25 cellular contexts compared by ENCODE assay signal in genomic region chr6:20918868-20919267, GRCh38.
DNase-seq lines count a peak whose midpoint lies in the region; ATAC-seq, FAIRE-seq and TF ChIP-seq lines count a peak whose summit lies in the region.
"Had no signal": no experiment of that assay in that cellular context is flagged by ENCODE, and none has a peak within 500 bp of the region (broad histone marks: within the 10 kb centered on the region; RNA-seq: fewer than 3 reads in every experiment).

No MANE protein-coding gene starts in this region.

- WGBS in pancreas, 2 donors: 94% methylated on average over 2 of the region's 2 CpGs

- no peak overlapping the region for H3K4me3 Mint-ChIP-seq in astrocyte (ENCODE audit: unreplicated experiment)
- H3K4me3 Mint-ChIP-seq: activated CD4-positive, alpha-beta T cell treated with anti-CD3 and anti-CD28 coated beads, Interleukin-2, amount 10 ng/mL, durations not matched to agents 7 days and 5 days had no signal

- peaks cover 6% of the 10 kb centered on the region for H3K9me3 Mint-ChIP-seq in astrocyte (ENCODE audit: unreplicated experiment)

- H3K27me3 Mint-ChIP-seq in astrocyte (ENCODE audit: low read depth, unreplicated experiment): no peaks in the 10 kb centered on the region
- H3K27me3 Mint-ChIP-seq: activated CD4-positive, alpha-beta T cell treated with anti-CD3 and anti-CD28 coated beads, Interleukin-2, amount 10 ng/mL, durations not matched to agents 7 days and 5 days had no signal

- ATAC-seq in GM18909 (IDR thresholded peaks at IDR 0.05; ENCODE audit: poor library complexity, unreplicated experiment) (peak; percentile 58), HG02588 (IDR thresholded peaks at IDR 0.05; ENCODE audit: unreplicated experiment) (peak; percentile 32), esophagus mucosa (no peak), pancreas (no peak), GM19463 (IDR thresholded peaks at IDR 0.05; ENCODE audit: unreplicated experiment) (no peak), gastrocnemius medialis (no peak)
- ATAC-seq: heart left ventricle, left lung, psoas muscle had no signal

- intact Hi-C loops in pancreas (cut with DNase I): no loop called here
- intact Hi-C loops in gastrocnemius medialis (cut with DNase I; ENCODE audit: low total_unique reads): no loop called here

- H3K27me3 ChIP-seq in astrocyte (ENCODE audit: insufficient read depth, low read length) (no peaks in the 10 kb centered on the region), pancreas (no peaks in the 10 kb centered on the region), gastrocnemius medialis (no peaks in the 10 kb centered on the region)
- H3K27me3 ChIP-seq: BE2C, heart left ventricle, left lung had no signal

- H3K9me3 ChIP-seq in astrocyte (ENCODE audit: insufficient read depth, low read depth, low read length) (no peaks in the 10 kb centered on the region), pancreas (no peaks in the 10 kb centered on the region), gastrocnemius medialis (no peaks in the 10 kb centered on the region)

- H4K20me1 ChIP-seq in astrocyte (ENCODE audit: insufficient read depth, low read length): no peaks in the 10 kb centered on the region

- H3K4me1 Mint-ChIP-seq in astrocyte (ENCODE audit: low read depth, unreplicated experiment): peaks cover 2% of the 10 kb centered on the region

- no peak overlapping the region for H3K4me3 ChIP-seq in astrocyte (ENCODE audit: insufficient read depth, low read depth, low read length)
- no peak overlapping the region for H3K4me3 ChIP-seq in pancreas
- no peak overlapping the region for H3K4me3 ChIP-seq in gastrocnemius medialis
- H3K4me3 ChIP-seq: heart left ventricle, left lung, psoas muscle had no signal

- FAIRE-seq in D721Med (lab: Jason Lieb, UNC): peak; percentile 51
- FAIRE-seq in astrocyte (lab: Jason Lieb, UNC): no peak
- no peak for FAIRE-seq in pancreas (lab: Jason Lieb, UNC)
- FAIRE-seq: A204.1, small intestine had no signal

- peaks cover 5% of the 10 kb centered on the region for H3K36me3 Mint-ChIP-seq in astrocyte (ENCODE audit: low read depth, unreplicated experiment)

- no peak for TF ChIP-seq CTCF in D721Med (IDR thresholded peaks at IDR 0.05; ENCODE audit: insufficient read depth, missing control alignments)
- no peak for TF ChIP-seq CTCF in astrocyte (IDR thresholded peaks at IDR 0.05; ENCODE audit: insufficient read depth, low read depth, low read length)
- TF ChIP-seq CTCF in pancreas (IDR thresholded peaks at IDR 0.05): no peak
- TF ChIP-seq CTCF in gastrocnemius medialis (IDR thresholded peaks at IDR 0.05 in 4 of 5, conservative IDR thresholded peaks at IDR 0.05 in 1 of 5): no peak

- no peak for DNase-seq in D721Med (ENCODE audit: insufficient read length, low spot score)
- peak; percentile 49 for DNase-seq in astrocyte (ENCODE audit: low read depth)
- no peak for DNase-seq in pancreas
- no peak for DNase-seq in gastrocnemius medialis
- DNase-seq: activated CD4-positive, alpha-beta T cell treated with anti-CD3 and anti-CD28 coated beads, Interleukin-2, amount 10 ng/mL, durations not matched to agents 7 days and 5 days; amygdala; BE2C; Calu3; central memory CD4-positive, alpha-beta T cell; effector memory CD4-positive, alpha-beta T cell; EL; heart left ventricle; left lung; NCI-H1417; NCI-H69; OCI-M1; psoas muscle; SHP77 treated with DMSO at 0.1 percent for 48 hours; small intestine; stimulated activated CD4-positive, alpha-beta T cell treated with anti-CD3 and anti-CD28 coated beads, Interleukin-4, amount 100 ng/mL, for 4 hours had no signal

- H3K4me2 ChIP-seq in astrocyte (ENCODE audit: low read length): no peak overlapping the region

- H2AFZ ChIP-seq in astrocyte (ENCODE audit: low read depth, low read length): no peak overlapping the region

- TF ChIP-seq POLR2A in gastrocnemius medialis (IDR thresholded peaks at IDR 0.05): no peak

- H3K4me1 ChIP-seq in astrocyte (ENCODE audit: insufficient read depth, low read length) (peaks cover 7% of the 10 kb centered on the region), pancreas (no peaks in the 10 kb centered on the region), gastrocnemius medialis (no peaks in the 10 kb centered on the region)
- H3K4me1 ChIP-seq: BE2C, left lung, psoas muscle had no signal

- H3K36me3 ChIP-seq in astrocyte (ENCODE audit: insufficient read depth, low read length) (no peaks in the 10 kb centered on the region), pancreas (no peaks in the 10 kb centered on the region), gastrocnemius medialis (no peaks in the 10 kb centered on the region)
- H3K36me3 ChIP-seq: BE2C, heart left ventricle, left lung had no signal

- no peaks in the 10 kb centered on the region for H3K79me2 ChIP-seq in astrocyte (ENCODE audit: insufficient read depth, low read length)

- H3K27ac ChIP-seq in astrocyte (ENCODE audit: low read depth, low read length): no peak overlapping the region
- no peak overlapping the region for H3K27ac ChIP-seq in pancreas
- H3K27ac ChIP-seq in gastrocnemius medialis: no peak overlapping the region
- H3K27ac ChIP-seq: heart left ventricle, left lung, psoas muscle had no signal

- H3K9ac ChIP-seq in astrocyte (ENCODE audit: low read length): no peak overlapping the region

- in situ Hi-C loops in gastrocnemius medialis (cut with MboI; ENCODE audit: low sequenced_read_pairs in 4 of 4): no loop called here

- no peak overlapping the region for H3K27ac Mint-ChIP-seq in astrocyte (ENCODE audit: unreplicated experiment)

Comparison
In these comparisons a context has a peak if more than half of its experiments do, and no peak if none do; other contexts are left out.
1. ATAC-seq: peak in GM18909 (single experiment) and HG02588 (single experiment); none in esophagus mucosa (single experiment), pancreas (0 of 4), GM19463 (single experiment) and gastrocnemius medialis (0 of 2).